ENCODE assay signal across 8 cellular contexts in the genomic region with DNA sequence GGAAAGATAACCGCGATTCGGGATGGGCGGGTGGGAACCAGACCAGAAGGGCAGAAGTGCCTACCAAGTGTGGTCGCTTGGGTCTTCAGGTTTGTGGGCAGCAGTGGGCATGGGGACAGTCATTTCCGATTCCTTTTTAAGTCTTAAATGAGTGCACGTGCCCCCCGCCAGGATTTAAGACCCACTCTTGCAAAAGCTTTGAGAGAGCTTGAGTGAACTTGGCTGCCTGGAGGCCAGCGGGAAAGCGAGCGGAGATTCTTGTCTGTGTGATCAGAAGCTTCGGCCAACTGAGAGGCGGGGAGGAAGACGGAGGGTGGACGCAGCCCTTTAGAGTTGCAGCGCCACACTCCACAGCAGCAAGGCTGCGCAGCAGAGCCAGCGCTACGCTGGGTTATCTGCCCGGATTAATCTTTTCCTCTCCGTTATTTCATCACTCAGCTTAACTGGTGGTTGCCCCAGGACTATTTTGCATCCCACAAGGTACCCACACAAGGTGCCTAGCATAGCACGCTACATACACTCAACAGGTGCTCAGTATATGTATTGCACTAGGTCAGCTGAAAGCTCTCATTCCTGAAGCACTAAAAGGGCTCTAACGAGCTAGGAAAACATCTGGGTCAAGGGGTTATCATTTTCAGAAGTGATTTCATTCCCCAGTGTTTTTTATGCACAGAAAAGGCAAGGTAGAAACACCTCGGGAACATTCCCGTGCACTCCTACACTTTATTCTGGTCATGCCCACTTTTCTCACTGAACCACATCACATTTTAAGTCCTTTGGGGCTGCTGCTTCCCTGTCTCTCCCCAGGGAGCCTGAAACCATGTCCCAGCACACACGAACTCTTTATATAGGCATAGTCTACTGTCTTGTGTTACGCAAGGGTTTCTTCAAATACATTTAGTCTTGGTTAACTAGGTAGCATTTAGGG. TPM values are rescaled to one million over a fixed set of nuclear protein-coding genes. Genes with fewer than 3 reads are reported as not detected.
DNase-seq lines count a peak whose midpoint lies in the region; ATAC-seq, FAIRE-seq and TF ChIP-seq lines count a peak whose summit lies in the region.

No MANE protein-coding gene starts in this region.

- H3K9ac ChIP-seq in trophoblast cell (ENCODE audit: low read length), result no peak overlapping the region

- H3K27ac ChIP-seq in trophoblast cell (ENCODE audit: low read depth, low read length), result no peak overlapping the region

- DNase-seq in AG09319 (ENCODE audit: extremely low read depth, low read depth) (no peak), NCI-H226 (peak; percentile 64), left cardiac atrium (peak; percentile 63), trophoblast cell (peak; percentile 89 to 92), HTR-8/SVneo (ENCODE audit: insufficient read length, low spot score) (no peak), AML-193 (lab: John Stamatoyannopoulos, UW) (no peak)
- peak; percentile 28 for DNase-seq in activated naive CD4-positive, alpha-beta T cell treated with anti-CD3 and anti-CD28 coated beads, Interleukin-2, amount 10 ng/mL, durations not matched to agents 7 days and 5 days

- H3K23ac ChIP-seq in trophoblast cell (ENCODE audit: low read length), result no peak overlapping the region

- peaks cover 13 to 14% of the 10 kb centered on the region in 2 experiments for H3K4me1 ChIP-seq in trophoblast cell (ENCODE audit: control insufficient read depth in 1 of 2, insufficient read depth in 2 of 2, low read length in 2 of 2)

- H3K4me2 ChIP-seq in trophoblast cell (ENCODE audit: low read length), result peak overlapping the region; percentile 92

- no peaks in the 10 kb centered on the region for H3K36me3 ChIP-seq in trophoblast cell (ENCODE audit: control insufficient read depth in 1 of 2, insufficient read depth in 2 of 2, low read length in 2 of 2)

- H3K36me3 Mint-ChIP-seq in activated naive CD4-positive, alpha-beta T cell treated with anti-CD3 and anti-CD28 coated beads, Interleukin-2, amount 10 ng/mL, durations not matched to agents 7 days and 5 days, result peaks cover 2% of the 10 kb centered on the region

- ATAC-seq in GM18909 (IDR thresholded peaks at IDR 0.05; ENCODE audit: poor library complexity, unreplicated experiment) (peak; percentile 42), left cardiac atrium (peak; percentile 55 to 79)

- H2BK120ac ChIP-seq in trophoblast cell (ENCODE audit: insufficient read depth, low read length, poor library complexity), result no peak overlapping the region

- CTCF ChIA-PET in activated naive CD4-positive, alpha-beta T cell treated with anti-CD3 and anti-CD28 coated beads, Interleukin-2, amount 10 ng/mL, durations not matched to agents 7 days and 5 days (lab: Charles Lee), result interaction anchor here (0.6 to 2.3 kb wide), 12 partner anchors 8 to 294 kb away, joined by 3 to 11 read pairs (median 4); no protein-coding TSS in a partner anchor

- peak; percentile 16 for TF ChIP-seq CTCF in AG09319 (IDR thresholded peaks at IDR 0.05; ENCODE audit: low read depth, low read length)

- peaks cover 37% of the 10 kb centered on the region for H3K27me3 ChIP-seq in trophoblast cell (ENCODE audit: insufficient read depth, low read length)

- no peak overlapping the region for H2BK12ac ChIP-seq in trophoblast cell (ENCODE audit: low read length)

- no peak overlapping the region for H3K27ac Mint-ChIP-seq in activated naive CD4-positive, alpha-beta T cell treated with anti-CD3 and anti-CD28 coated beads, Interleukin-2, amount 10 ng/mL, durations not matched to agents 7 days and 5 days

- no peaks in the 10 kb centered on the region for H3K79me1 ChIP-seq in trophoblast cell (ENCODE audit: low read length)

- H2AFZ ChIP-seq in trophoblast cell (ENCODE audit: insufficient read depth, low read length, poor library complexity), result no peak overlapping the region

- H4K91ac ChIP-seq in trophoblast cell (ENCODE audit: low read depth, low read length), result no peak overlapping the region

- H4K12ac ChIP-seq in trophoblast cell (ENCODE audit: low read depth, low read length), result no peak overlapping the region

- H2AK5ac ChIP-seq in trophoblast cell (ENCODE audit: low read length), result no peak overlapping the region

- H3K79me2 ChIP-seq in trophoblast cell (ENCODE audit: control insufficient read depth, insufficient read depth, low read length, poor library complexity), result no peaks in the 10 kb centered on the region

- H3K4ac ChIP-seq in trophoblast cell (ENCODE audit: low read depth, low read length), result no peak overlapping the region

- intact Hi-C loops in left cardiac atrium (cut with DNase I), result no loop called here

- no peak for FAIRE-seq in HTR-8/SVneo (lab: Jason Lieb, UNC)

- no CpG with 5 or more reads among the region's 27 CpGs for WGBS in trophoblast cell (ENCODE audit: extremely low coverage, insufficient coverage, insufficient read length)

- H4K8ac ChIP-seq in trophoblast cell (ENCODE audit: low read depth, low read length), result no peak overlapping the region

- no peak overlapping the region for H3K18ac ChIP-seq in trophoblast cell (ENCODE audit: low read length)

- H3K9me3 Mint-ChIP-seq in activated naive CD4-positive, alpha-beta T cell treated with anti-CD3 and anti-CD28 coated beads, Interleukin-2, amount 10 ng/mL, durations not matched to agents 7 days and 5 days, result no peaks in the 10 kb centered on the region

- H3K14ac ChIP-seq in trophoblast cell (ENCODE audit: low read length), result no peak overlapping the region

- H2BK5ac ChIP-seq in trophoblast cell (ENCODE audit: low read depth, low read length, poor library complexity), result no peak overlapping the region

- no peak overlapping the region for H3K4me3 ChIP-seq in trophoblast cell (ENCODE audit: low read depth, low read length)

- peaks cover 3% of the 10 kb centered on the region for H3K9me3 ChIP-seq in trophoblast cell (ENCODE audit: insufficient read depth, low read depth, low read length)

- peak overlapping the region; percentile 65 for H3K4me3 Mint-ChIP-seq in activated naive CD4-positive, alpha-beta T cell treated with anti-CD3 and anti-CD28 coated beads, Interleukin-2, amount 10 ng/mL, durations not matched to agents 7 days and 5 days

- peaks cover 32% of the 10 kb centered on the region for H3K4me1 Mint-ChIP-seq in activated naive CD4-positive, alpha-beta T cell treated with anti-CD3 and anti-CD28 coated beads, Interleukin-2, amount 10 ng/mL, durations not matched to agents 7 days and 5 days

- H3K27me3 Mint-ChIP-seq in activated naive CD4-positive, alpha-beta T cell treated with anti-CD3 and anti-CD28 coated beads, Interleukin-2, amount 10 ng/mL, durations not matched to agents 7 days and 5 days, result peaks cover 53% of the 10 kb centered on the region

RNA-seq across cellular contexts. Expression of a gene that starts 1.5 kb away (rescaled TPM):
- 1 to 10 TPM; 3.9 to 8.1 TPM for total RNA-seq in left cardiac atrium
- 1.3 and 1.6 TPM in 2 replicates for polyA plus RNA-seq in trophoblast cell (2013)

Comparison
In these comparisons a context has a peak if more than half of its experiments do, and no peak if none do; other contexts are left out.
1. DNase-seq: peak in NCI-H226 (single experiment), activated naive CD4-positive, alpha-beta T cell treated with anti-CD3 and anti-CD28 coated beads, Interleukin-2, amount 10 ng/mL, durations not matched to agents 7 days and 5 days (single experiment), left cardiac atrium (single experiment) and trophoblast cell (2 of 2); none in AG09319 (single experiment), HTR-8/SVneo (single experiment) and AML-193 (0 of 2).